20 cellular contexts compared by ENCODE assay signal in genomic region chr15:76843269-76843668, GRCh38.
"Had no signal": no experiment of that assay in that cellular context is flagged by ENCODE, and none has a peak within 500 bp of the region (broad histone marks: within the 10 kb centered on the region; RNA-seq: fewer than 3 reads in every experiment).

No MANE protein-coding gene starts in this region.

- H3K9me2 ChIP-seq: SK-N-SH had no signal

- H3K9ac ChIP-seq: SK-N-SH had no signal

- DNase-seq: KBM-7, NCI-H1092, NCI-H1105 treated with DMSO at 0.1 percent for 48 hours, NCI-H1417 treated with DMSO at 0.1 percent for 48 hours, NCI-H146, NCI-H1694 treated with DMSO at 0.1 percent for 48 hours, NCI-H1930, NCI-H2081, NCI-H2107, NCI-H2227 treated with DMSO at 0.1 percent for 48 hours, NCI-H524, NCI-H526 treated with DMSO at 0.1 percent for 48 hours, NCI-H748 treated with DMSO at 0.1 percent for 48 hours, PC-3, SHP77, SK-N-SH, SW 1271, T-helper 1 cell had no signal

- ATAC-seq: Panc1, PC-3 had no signal

- H3K4me2 ChIP-seq: SK-N-SH had no signal

- H3K9me3 ChIP-seq: SK-N-SH had no signal

- H3K27ac ChIP-seq: RWPE1 had no signal
